2 cellular contexts compared by ENCODE assay signal in the genomic region with DNA sequence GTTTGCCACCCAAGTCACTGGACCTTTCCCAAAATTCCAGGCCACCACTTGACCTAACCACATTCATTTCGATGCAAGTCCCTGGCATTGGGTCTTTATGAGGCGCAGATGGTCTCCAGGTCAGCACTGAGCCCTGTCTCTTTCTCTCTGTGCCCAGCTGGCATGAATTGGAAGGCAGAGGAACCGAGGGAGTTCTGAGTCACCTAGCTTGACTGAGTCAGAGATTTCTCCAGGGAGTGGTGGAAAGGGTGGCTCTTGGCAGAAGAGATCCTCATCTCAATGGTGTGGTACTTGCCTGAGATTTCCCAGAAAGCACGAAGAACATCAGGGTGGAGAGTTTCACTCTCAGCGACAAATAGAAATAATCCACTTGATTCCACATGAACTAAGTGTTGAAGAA.
TF ChIP-seq lines count a peak whose summit lies in the region.

No MANE protein-coding gene starts in this region.

TF ChIP-seq in IMR-90, 13 proteins besides CTCF, POLR2A, EP300 and RAD21 (continued from another document):
- no peak for TF ChIP-seq USF2 (IDR thresholded peaks at IDR 0.05; ENCODE audit: low read depth, low read length)
- TF ChIP-seq MAZ (IDR thresholded peaks at IDR 0.05; ENCODE audit: borderline replicate concordance, low read depth, low read length) = no peak
- no peak for TF ChIP-seq MXI1 (IDR thresholded peaks at IDR 0.05; ENCODE audit: borderline replicate concordance, low read depth, low read length)
- no peak for TF ChIP-seq CHD1 (IDR thresholded peaks at IDR 0.05; ENCODE audit: low read depth, low read length)
- no peak for TF ChIP-seq MAFK (IDR thresholded peaks at IDR 0.05; ENCODE audit: low read depth, low read length)
- TF ChIP-seq ELK1 (IDR thresholded peaks at IDR 0.05; ENCODE audit: borderline replicate concordance, low read depth, low read length) = no peak
- no peak for TF ChIP-seq CEBPB (IDR thresholded peaks at IDR 0.05; ENCODE audit: low read depth, low read length)
- TF ChIP-seq RFX5 (IDR thresholded peaks at IDR 0.05; ENCODE audit: low read depth, low read length) = no peak
- TF ChIP-seq FOS (IDR thresholded peaks at IDR 0.05; ENCODE audit: low read depth, low read length) = no peak
- no peak for TF ChIP-seq RCOR1 (IDR thresholded peaks at IDR 0.05; ENCODE audit: insufficient replicate concordance, low read length)
- no peak for TF ChIP-seq BHLHE40 (IDR thresholded peaks at IDR 0.05; ENCODE audit: low read depth, low read length)

TF ChIP-seq in GM23338, 12 proteins besides CTCF, POLR2A, EP300 and RAD21 (continued from another document):
- no peak for TF ChIP-seq POLR2AphosphoS5 (IDR thresholded peaks at IDR 0.05; ENCODE audit: low read depth)
- TF ChIP-seq ZNF114 (CRISPR knock-in tag; IDR thresholded peaks at IDR 0.05) = no peak
- TF ChIP-seq, protein P1, sequence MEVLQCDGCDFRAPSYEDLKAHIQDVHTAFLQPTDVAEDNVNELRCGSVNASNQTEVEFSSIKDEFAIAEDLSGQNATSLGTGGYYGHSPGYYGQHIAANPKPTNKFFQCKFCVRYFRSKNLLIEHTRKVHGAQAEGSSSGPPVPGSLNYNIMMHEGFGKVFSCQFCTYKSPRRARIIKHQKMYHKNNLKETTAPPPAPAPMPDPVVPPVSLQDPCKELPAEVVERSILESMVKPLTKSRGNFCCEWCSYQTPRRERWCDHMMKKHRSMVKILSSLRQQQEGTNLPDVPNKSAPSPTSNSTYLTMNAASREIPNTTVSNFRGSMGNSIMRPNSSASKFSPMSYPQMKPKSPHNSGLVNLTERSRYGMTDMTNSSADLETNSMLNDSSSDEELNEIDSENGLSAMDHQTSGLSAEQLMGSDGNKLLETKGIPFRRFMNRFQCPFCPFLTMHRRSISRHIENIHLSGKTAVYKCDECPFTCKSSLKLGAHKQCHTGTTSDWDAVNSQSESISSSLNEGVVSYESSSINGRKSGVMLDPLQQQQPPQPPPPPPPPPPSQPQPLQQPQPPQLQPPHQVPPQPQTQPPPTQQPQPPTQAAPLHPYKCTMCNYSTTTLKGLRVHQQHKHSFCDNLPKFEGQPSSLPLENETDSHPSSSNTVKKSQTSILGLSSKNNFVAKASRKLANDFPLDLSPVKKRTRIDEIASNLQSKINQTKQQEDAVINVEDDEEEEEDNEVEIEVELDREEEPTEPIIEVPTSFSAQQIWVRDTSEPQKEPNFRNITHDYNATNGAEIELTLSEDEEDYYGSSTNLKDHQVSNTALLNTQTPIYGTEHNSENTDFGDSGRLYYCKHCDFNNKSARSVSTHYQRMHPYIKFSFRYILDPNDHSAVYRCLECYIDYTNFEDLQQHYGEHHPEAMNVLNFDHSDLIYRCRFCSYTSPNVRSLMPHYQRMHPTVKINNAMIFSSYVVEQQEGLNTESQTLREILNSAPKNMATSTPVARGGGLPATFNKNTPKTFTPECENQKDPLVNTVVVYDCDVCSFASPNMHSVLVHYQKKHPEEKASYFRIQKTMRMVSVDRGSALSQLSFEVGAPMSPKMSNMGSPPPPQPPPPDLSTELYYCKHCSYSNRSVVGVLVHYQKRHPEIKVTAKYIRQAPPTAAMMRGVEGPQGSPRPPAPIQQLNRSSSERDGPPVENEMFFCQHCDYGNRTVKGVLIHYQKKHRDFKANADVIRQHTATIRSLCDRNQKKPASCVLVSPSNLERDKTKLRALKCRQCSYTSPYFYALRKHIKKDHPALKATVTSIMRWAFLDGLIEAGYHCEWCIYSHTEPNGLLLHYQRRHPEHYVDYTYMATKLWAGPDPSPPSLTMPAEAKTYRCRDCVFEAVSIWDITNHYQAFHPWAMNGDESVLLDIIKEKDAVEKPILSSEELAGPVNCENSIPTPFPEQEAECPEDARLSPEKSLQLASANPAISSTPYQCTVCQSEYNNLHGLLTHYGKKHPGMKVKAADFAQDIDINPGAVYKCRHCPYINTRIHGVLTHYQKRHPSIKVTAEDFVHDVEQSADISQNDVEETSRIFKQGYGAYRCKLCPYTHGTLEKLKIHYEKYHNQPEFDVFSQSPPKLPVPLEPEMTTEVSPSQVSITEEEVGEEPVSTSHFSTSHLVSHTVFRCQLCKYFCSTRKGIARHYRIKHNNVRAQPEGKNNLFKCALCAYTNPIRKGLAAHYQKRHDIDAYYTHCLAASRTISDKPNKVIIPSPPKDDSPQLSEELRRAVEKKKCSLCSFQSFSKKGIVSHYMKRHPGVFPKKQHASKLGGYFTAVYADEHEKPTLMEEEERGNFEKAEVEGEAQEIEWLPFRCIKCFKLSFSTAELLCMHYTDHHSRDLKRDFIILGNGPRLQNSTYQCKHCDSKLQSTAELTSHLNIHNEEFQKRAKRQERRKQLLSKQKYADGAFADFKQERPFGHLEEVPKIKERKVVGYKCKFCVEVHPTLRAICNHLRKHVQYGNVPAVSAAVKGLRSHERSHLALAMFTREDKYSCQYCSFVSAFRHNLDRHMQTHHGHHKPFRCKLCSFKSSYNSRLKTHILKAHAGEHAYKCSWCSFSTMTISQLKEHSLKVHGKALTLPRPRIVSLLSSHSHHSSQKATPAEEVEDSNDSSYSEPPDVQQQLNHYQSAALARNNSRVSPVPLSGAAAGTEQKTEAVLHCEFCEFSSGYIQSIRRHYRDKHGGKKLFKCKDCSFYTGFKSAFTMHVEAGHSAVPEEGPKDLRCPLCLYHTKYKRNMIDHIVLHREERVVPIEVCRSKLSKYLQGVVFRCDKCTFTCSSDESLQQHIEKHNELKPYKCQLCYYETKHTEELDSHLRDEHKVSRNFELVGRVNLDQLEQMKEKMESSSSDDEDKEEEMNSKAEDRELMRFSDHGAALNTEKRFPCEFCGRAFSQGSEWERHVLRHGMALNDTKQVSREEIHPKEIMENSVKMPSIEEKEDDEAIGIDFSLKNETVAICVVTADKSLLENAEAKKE (CRISPR knock-in tag; IDR thresholded peaks at IDR 0.05) = no peak
- TF ChIP-seq REST (IDR thresholded peaks at IDR 0.05; ENCODE audit: unreplicated experiment) = no peak
- TF ChIP-seq NANOG (IDR thresholded peaks at IDR 0.05; ENCODE audit: borderline replicate concordance) = no peak
- TF ChIP-seq, protein P2, sequence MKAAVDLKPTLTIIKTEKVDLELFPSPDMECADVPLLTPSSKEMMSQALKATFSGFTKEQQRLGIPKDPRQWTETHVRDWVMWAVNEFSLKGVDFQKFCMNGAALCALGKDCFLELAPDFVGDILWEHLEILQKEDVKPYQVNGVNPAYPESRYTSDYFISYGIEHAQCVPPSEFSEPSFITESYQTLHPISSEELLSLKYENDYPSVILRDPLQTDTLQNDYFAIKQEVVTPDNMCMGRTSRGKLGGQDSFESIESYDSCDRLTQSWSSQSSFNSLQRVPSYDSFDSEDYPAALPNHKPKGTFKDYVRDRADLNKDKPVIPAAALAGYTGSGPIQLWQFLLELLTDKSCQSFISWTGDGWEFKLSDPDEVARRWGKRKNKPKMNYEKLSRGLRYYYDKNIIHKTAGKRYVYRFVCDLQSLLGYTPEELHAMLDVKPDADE (IDR thresholded peaks at IDR 0.05) = no peak
- no peak for TF ChIP-seq STAT1 (IDR thresholded peaks at IDR 0.05; ENCODE audit: unreplicated experiment)
- no peak for TF ChIP-seq EZH2phosphoT487 (IDR thresholded peaks at IDR 0.05; ENCODE audit: unreplicated experiment)
TF ChIP-seq in GM23338: peak in this region for 0.
